In genomic region chr5:131164161-131164930, GRCh38 we compare ENCODE assay signal across 8 cellular contexts. TPM values are rescaled to one million over a fixed set of nuclear protein-coding genes. Genes with fewer than 3 reads are reported as not detected.
A peak's percentile ranks its signal among the peaks of the same experiment; 100 is the strongest.
DNase-seq lines count a peak whose midpoint lies in the region; ATAC-seq and TF ChIP-seq lines count a peak whose summit lies in the region.

No MANE protein-coding gene starts in this region.

- H3K27me3 Mint-ChIP-seq in activated T-cell treated with anti-CD3 and anti-CD28 coated beads, Interleukin-2, amount 50 U/mL, for 72 hours (ENCODE audit: low read depth): no peaks in the 10 kb centered on the region

- peaks cover 59% of the 10 kb centered on the region for H3K79me2 ChIP-seq in OCI-LY3 (ENCODE audit: low read length)

- peaks cover 5% of the 10 kb centered on the region; the same call in 1 of the 2 replicates for H4K20me1 ChIP-seq in OCI-LY3 (ENCODE audit: insufficient read depth, low read length)

- ATAC-seq in GM19438 (IDR thresholded peaks at IDR 0.05; ENCODE audit: low read depth, unreplicated experiment) (peak; percentile 73), HG03558 (IDR thresholded peaks at IDR 0.05; ENCODE audit: extremely low read depth, unreplicated experiment) (peak; percentile 41)
- ATAC-seq in activated T-cell treated with anti-CD3 and anti-CD28 coated beads, Interleukin-2, amount 50 U/mL, for 72 hours (replicated peaks in 1 of 2): peak; percentile 80 to 81
- ATAC-seq in stimulated activated effector memory CD8-positive, alpha-beta T cell treated with anti-CD3 and anti-CD28 coated beads, Interleukin-12 subunit alpha, Interleukin-12 subunit beta, amount 100 ng/mL, for 72 hours: peak; percentile 85

- peaks cover 56% of the 10 kb centered on the region for H3K4me1 Mint-ChIP-seq in activated T-cell treated with anti-CD3 and anti-CD28 coated beads, Interleukin-2, amount 50 U/mL, for 72 hours (ENCODE audit: low read depth)
- H3K4me1 Mint-ChIP-seq in stimulated activated effector memory CD8-positive, alpha-beta T cell treated with anti-CD3 and anti-CD28 coated beads, Interleukin-12 subunit alpha, Interleukin-12 subunit beta, amount 100 ng/mL, for 72 hours: peaks cover 29% of the 10 kb centered on the region

- H3K36me3 Mint-ChIP-seq in activated T-cell treated with anti-CD3 and anti-CD28 coated beads, Interleukin-2, amount 50 U/mL, for 72 hours (ENCODE audit: insufficient read depth in 2 of 2): peaks cover 10 to 30% of the 10 kb centered on the region in 2 donors
- H3K36me3 Mint-ChIP-seq in stimulated activated effector memory CD8-positive, alpha-beta T cell treated with anti-CD3 and anti-CD28 coated beads, Interleukin-12 subunit alpha, Interleukin-12 subunit beta, amount 100 ng/mL, for 72 hours: peaks cover 67% of the 10 kb centered on the region

- H3K4me2 ChIP-seq in OCI-LY3 (ENCODE audit: low read length): peak overlapping the region; percentile 84

- H3K4me3 Mint-ChIP-seq in activated T-cell treated with anti-CD3 and anti-CD28 coated beads, Interleukin-2, amount 50 U/mL, for 72 hours: peak overlapping the region; percentile 94 to 96
- peak overlapping the region; percentile 85 for H3K4me3 Mint-ChIP-seq in stimulated activated effector memory CD8-positive, alpha-beta T cell treated with anti-CD3 and anti-CD28 coated beads, Interleukin-12 subunit alpha, Interleukin-12 subunit beta, amount 100 ng/mL, for 72 hours

- H3K27me3 ChIP-seq in OCI-LY3 (ENCODE audit: low read depth, low read length): no peaks in the 10 kb centered on the region
- H3K27me3 ChIP-seq in esophagus muscularis mucosa: no peaks in the 10 kb centered on the region

- H3K9me3 ChIP-seq in OCI-LY3 (ENCODE audit: insufficient read depth, low read length): no peaks in the 10 kb centered on the region
- no peaks in the 10 kb centered on the region for H3K9me3 ChIP-seq in esophagus muscularis mucosa

- intact Hi-C loops in esophagus muscularis mucosa (cut with DNase I): loop anchor here (5.0 to 10.0 kb wide), 2 partner anchors 253 to 630 kb away; partner anchors contain the start of gene FNIP1

- H3K36me3 ChIP-seq in OCI-LY3 (replicated peaks; ENCODE audit: low read depth, low read length): peaks cover 18% of the 10 kb centered on the region
- peaks cover 14 to 34% (median 29%) of the 10 kb centered on the region in 4 donors for H3K36me3 ChIP-seq in esophagus muscularis mucosa

- TF ChIP-seq CTCF in OCI-LY3 (IDR thresholded peaks at IDR 0.05; ENCODE audit: low read depth, low read length): no peak; the same call in 1 of the 2 replicates
- no peak for TF ChIP-seq CTCF in esophagus muscularis mucosa (IDR thresholded peaks at IDR 0.05)

- peak overlapping the region; percentile 98 for H3K27ac Mint-ChIP-seq in activated T-cell treated with anti-CD3 and anti-CD28 coated beads, Interleukin-2, amount 50 U/mL, for 72 hours
- H3K27ac Mint-ChIP-seq in stimulated activated effector memory CD8-positive, alpha-beta T cell treated with anti-CD3 and anti-CD28 coated beads, Interleukin-12 subunit alpha, Interleukin-12 subunit beta, amount 100 ng/mL, for 72 hours: peak overlapping the region; percentile 95

- DNase-seq in CMK (ENCODE audit: low read depth) (peak; percentile 27), esophagus muscularis mucosa (ENCODE audit: extremely low spot score) (peak; percentile 93), myocyte (ENCODE audit: low read depth) (peak; percentile 87)
- DNase-seq in activated T-cell treated with anti-CD3 and anti-CD28 coated beads, Interleukin-2, amount 50 U/mL, for 72 hours: peak; percentile 75 to 76
- DNase-seq in stimulated activated effector memory CD8-positive, alpha-beta T cell treated with anti-CD3 and anti-CD28 coated beads, Interleukin-12 subunit alpha, Interleukin-12 subunit beta, amount 100 ng/mL, for 72 hours (ENCODE audit: low spot score in 2 of 2): peak; percentile 55 to 85

- H3K9me3 Mint-ChIP-seq in activated T-cell treated with anti-CD3 and anti-CD28 coated beads, Interleukin-2, amount 50 U/mL, for 72 hours: peaks cover 0 to 2% of the 10 kb centered on the region in 2 donors
- no peaks in the 10 kb centered on the region for H3K9me3 Mint-ChIP-seq in stimulated activated effector memory CD8-positive, alpha-beta T cell treated with anti-CD3 and anti-CD28 coated beads, Interleukin-12 subunit alpha, Interleukin-12 subunit beta, amount 100 ng/mL, for 72 hours

- WGBS in esophagus muscularis mucosa: 0% methylated on average over 8 of the region's 57 CpGs

- H2AFZ ChIP-seq in OCI-LY3 (ENCODE audit: low read depth, low read length): no peak overlapping the region

- H3K27ac ChIP-seq in OCI-LY3 (ENCODE audit: low read length) (peak overlapping the region; percentile 87), esophagus muscularis mucosa (replicated peaks in 1 of 4) (peak overlapping the region; percentile 90 to 97 (median 92))

- H3K9ac ChIP-seq in OCI-LY3 (ENCODE audit: low read length): peak overlapping the region; percentile 99

- no peak for TF ChIP-seq EP300 in esophagus muscularis mucosa (IDR thresholded peaks at IDR 0.05)

- H3K4me1 ChIP-seq in OCI-LY3 (ENCODE audit: low read length): peaks cover 11% of the 10 kb centered on the region; the same call in 1 of the 2 replicates
- peaks cover 6 to 26% (median 21%) of the 10 kb centered on the region in 4 donors for H3K4me1 ChIP-seq in esophagus muscularis mucosa

- no peak for TF ChIP-seq POLR2A in esophagus muscularis mucosa (IDR thresholded peaks at IDR 0.05; ENCODE audit: low read depth)

- H3K4me3 ChIP-seq in OCI-LY3 (ENCODE audit: low read length) (peak overlapping the region; percentile 99), esophagus muscularis mucosa (peak overlapping the region; percentile 74 to 94 (median 78))

RNA-seq across cellular contexts. Expression of gene HINT1, which starts 0.7 kb away (rescaled TPM):
- total RNA-seq in activated T-cell treated with anti-CD3 and anti-CD28 coated beads, Interleukin-2, amount 50 U/mL, for 72 hours: 100 to 1,000 TPM; 269 to 292 TPM
- total RNA-seq in esophagus muscularis mucosa: 100 to 1,000 TPM; 129 to 251 (median 201) TPM
- 269 and 287 TPM in 2 replicates for total RNA-seq in myocyte
- polyA plus RNA-seq in myocyte (2012): 524 TPM

RNA-seq across cellular contexts. Expression of gene LYRM7, which starts 6.4 kb away (rescaled TPM):
- 10 to 100 TPM; 12.4 to 16.0 TPM for total RNA-seq in activated T-cell treated with anti-CD3 and anti-CD28 coated beads, Interleukin-2, amount 50 U/mL, for 72 hours
- total RNA-seq in esophagus muscularis mucosa: 1 to 10 TPM; 5.3 to 9.1 (median 8.1) TPM
- total RNA-seq in myocyte: 6.5 and 8.8 TPM in 2 replicates
- polyA plus RNA-seq in myocyte (2012): 4.5 TPM

Comparison
In these comparisons a context has a peak if more than half of its experiments do, and no peak if none do; other contexts are left out.
1. Peak in every context shown above with its lines: DNase-seq, ATAC-seq, H3K4me3 ChIP-seq and H3K27ac ChIP-seq.
2. DNase-seq: peak in every context shown above with its lines; median percentile 93 in esophagus muscularis mucosa; 87 in myocyte; 76 in activated T-cell treated with anti-CD3 and anti-CD28 coated beads, Interleukin-2, amount 50 U/mL, for 72 hours; 70 in stimulated activated effector memory CD8-positive, alpha-beta T cell treated with anti-CD3 and anti-CD28 coated beads, Interleukin-12 subunit alpha, Interleukin-12 subunit beta, amount 100 ng/mL, for 72 hours; 27 in CMK.